ENCODE assay signal across 25 cellular contexts in genomic region chr1:199312626-199313025, GRCh38.
"Had no signal": no experiment of that assay in that cellular context is flagged by ENCODE, and none has a peak within 500 bp of the region (broad histone marks: within the 10 kb centered on the region; RNA-seq: fewer than 3 reads in every experiment).

No MANE protein-coding gene starts in this region.

- H3K27ac Mint-ChIP-seq: naive thymus-derived CD4-positive, alpha-beta T cell; stimulated activated memory B cell treated with anti-CD40 and anti-IgM and Interleukin-4, amounts not matched to agents 10 μg/mL and 1 μg/mL and 100 μg/mL, for 72 hours; stimulated activated naive CD8-positive, alpha-beta T cell treated with anti-CD3 and anti-CD28 coated beads, Interleukin-15, Interleukin-2, amounts not matched to agents 100 ng/mL and 50 ng/mL, for 24 hours had no signal

- H3K9me3 Mint-ChIP-seq: stimulated activated memory B cell treated with anti-CD40 and anti-IgM and Interleukin-4, amounts not matched to agents 10 μg/mL and 1 μg/mL and 100 μg/mL, for 72 hours; stimulated activated naive CD8-positive, alpha-beta T cell treated with anti-CD3 and anti-CD28 coated beads, Interleukin-15, Interleukin-2, amounts not matched to agents 100 ng/mL and 50 ng/mL, for 24 hours had no signal

- H3K4me1 ChIP-seq: esophagus muscularis mucosa, gastroesophageal sphincter, psoas muscle, right lobe of liver, tibial artery, upper lobe of left lung, uterus had no signal

- H3K4me3 Mint-ChIP-seq: naive thymus-derived CD4-positive, alpha-beta T cell; stimulated activated memory B cell treated with anti-CD40 and anti-IgM and Interleukin-4, amounts not matched to agents 10 μg/mL and 1 μg/mL and 100 μg/mL, for 72 hours; stimulated activated naive CD8-positive, alpha-beta T cell treated with anti-CD3 and anti-CD28 coated beads, Interleukin-15, Interleukin-2, amounts not matched to agents 100 ng/mL and 50 ng/mL, for 24 hours had no signal

- H3K4me3 ChIP-seq: esophagus muscularis mucosa, gastroesophageal sphincter, lung, psoas muscle, right lobe of liver, spleen, tibial artery, upper lobe of left lung, uterus had no signal

- FAIRE-seq: endometrium, kidney had no signal

- H3K9me3 ChIP-seq: esophagus muscularis mucosa, gastroesophageal sphincter, neutrophil, psoas muscle, right lobe of liver, spleen, tibial artery, upper lobe of left lung, uterus had no signal

- H3K27me3 ChIP-seq: esophagus muscularis mucosa, gastroesophageal sphincter, neutrophil, right lobe of liver, spleen, tibial artery, upper lobe of left lung, uterus had no signal

- DNase-seq: effector memory CD4-positive, alpha-beta T cell; glutamatergic neuron; kidney; left colon; left ventricle myocardium superior; mesenchymal stem cell; naive thymus-derived CD4-positive, alpha-beta T cell; psoas muscle; retina; right lobe of liver; spleen; stimulated activated CD4-positive, alpha-beta T cell treated with anti-CD3 and anti-CD28 coated beads, Interleukin-15, amount 100 ng/mL, for 24 hours; stimulated activated CD4-positive, alpha-beta T cell treated with anti-CD3 and anti-CD28 coated beads, Interleukin-1b, Interleukin-23, amount 100 ng/mL, for 48 hours; stimulated activated CD4-positive, alpha-beta T cell treated with anti-CD3 and anti-CD28 coated beads, Interleukin-4, amount 100 ng/mL, for 24 hours; tibial artery; upper lobe of left lung; uterus had no signal

- ATAC-seq: gastroesophageal sphincter; left colon; left ventricle myocardium superior; naive thymus-derived CD4-positive, alpha-beta T cell; psoas muscle; right lobe of liver; stimulated activated memory B cell treated with anti-CD40 and anti-IgM and Interleukin-4, amounts not matched to agents 10 μg/mL and 1 μg/mL and 100 μg/mL, for 72 hours had no signal

- H3K27ac ChIP-seq: epithelial cell of prostate, esophagus muscularis mucosa, gastroesophageal sphincter, neutrophil, psoas muscle, right lobe of liver, spleen, tibial artery, upper lobe of left lung, uterus had no signal

- H3K36me3 ChIP-seq: esophagus muscularis mucosa, gastroesophageal sphincter, neutrophil, right lobe of liver, spleen, tibial artery, upper lobe of left lung, uterus had no signal
